Comparison of ENCODE assay signal across 20 cellular contexts in genomic region chr7:6571160-6571779, GRCh38. TPM values are rescaled to one million over a fixed set of nuclear protein-coding genes. Genes with fewer than 3 reads are reported as not detected.
A peak's percentile ranks its signal among the peaks of the same experiment; 100 is the strongest.
DNase-seq lines count a peak whose midpoint lies in the region; ATAC-seq lines count a peak whose summit lies in the region.
"Had no signal": no experiment of that assay in that cellular context is flagged by ENCODE, and none has a peak within 500 bp of the region (broad histone marks: within the 10 kb centered on the region; RNA-seq: fewer than 3 reads in every experiment).

No MANE protein-coding gene starts in this region.

- no peak for DNase-seq in activated naive CD4-positive, alpha-beta T cell treated with anti-CD3 and anti-CD28 coated beads, Interleukin-2, amount 50 U/mL, for 72 hours (ENCODE audit: low spot score in 2 of 2)
- no peak for DNase-seq in activated naive CD4-positive, alpha-beta T cell treated with anti-CD3 and anti-CD28 coated beads, Interleukin-2, amount 50 U/mL, for 16 hours
- DNase-seq in HCEC 1CT (peak; percentile 3), C1 segment of cervical spinal cord (lab: John Stamatoyannopoulos, UW) (no peak), NCI-H1436 treated with DMSO at 0.1 percent for 48 hours (lab: John Stamatoyannopoulos, UW) (no peak)
- DNase-seq in stimulated activated naive CD8-positive, alpha-beta T cell treated with anti-CD3 and anti-CD28 coated beads, Interleukin-15, amount 100 ng/mL, for 72 hours, result no peak
- DNase-seq: amniotic stem cell; central memory CD4-positive, alpha-beta T cell; COR-L47; lower lobe of right lung; NCI-H1694 treated with DMSO at 0.1 percent for 48 hours; NCI-H446 treated with DMSO at 0.1 percent for 48 hours; nucleus accumbens; SIG-M5; stimulated activated CD4-positive, alpha-beta T cell treated with anti-CD3 and anti-CD28 coated beads, Interleukin-15, amount 100 ng/mL, for 24 hours; stimulated activated naive CD4-positive, alpha-beta T cell had no signal

- no peaks in the 10 kb centered on the region for H3K9me3 Mint-ChIP-seq in activated naive CD4-positive, alpha-beta T cell treated with anti-CD3 and anti-CD28 coated beads, Interleukin-2, amount 50 U/mL, for 72 hours
- no peaks in the 10 kb centered on the region for H3K9me3 Mint-ChIP-seq in activated T-helper 17 cell treated with anti-CD3 and anti-CD28 coated beads, Interleukin-2, amount 50 U/mL, for 72 hours
- no peaks in the 10 kb centered on the region for H3K9me3 Mint-ChIP-seq in stimulated activated naive CD8-positive, alpha-beta T cell treated with anti-CD3 and anti-CD28 coated beads, Interleukin-15, amount 100 ng/mL, for 72 hours
- H3K9me3 Mint-ChIP-seq: T-helper 1 cell treated with Interleukin-12 subunit alpha and Interleukin-12 subunit beta and Interleukin-4 antibody, amounts not matched to agents 30 μg/mL and 1 μg/mL, for 36 hours had no signal

- H3K27me3 Mint-ChIP-seq in activated T-helper 17 cell treated with anti-CD3 and anti-CD28 coated beads, Interleukin-2, amount 50 U/mL, for 72 hours, result peaks cover 4% of the 10 kb centered on the region
- H3K27me3 Mint-ChIP-seq in stimulated activated naive CD8-positive, alpha-beta T cell treated with anti-CD3 and anti-CD28 coated beads, Interleukin-15, amount 100 ng/mL, for 72 hours, result no peaks in the 10 kb centered on the region

- H3K36me3 Mint-ChIP-seq in activated naive CD4-positive, alpha-beta T cell treated with anti-CD3 and anti-CD28 coated beads, Interleukin-2, amount 50 U/mL, for 72 hours, result no peaks in the 10 kb centered on the region
- H3K36me3 Mint-ChIP-seq in activated T-helper 17 cell treated with anti-CD3 and anti-CD28 coated beads, Interleukin-2, amount 50 U/mL, for 72 hours (ENCODE audit: low read depth), result no peaks in the 10 kb centered on the region

- no peak overlapping the region for H3K27ac Mint-ChIP-seq in activated naive CD4-positive, alpha-beta T cell treated with anti-CD3 and anti-CD28 coated beads, Interleukin-2, amount 50 U/mL, for 72 hours
- no peak overlapping the region for H3K27ac Mint-ChIP-seq in activated T-helper 17 cell treated with anti-CD3 and anti-CD28 coated beads, Interleukin-2, amount 50 U/mL, for 72 hours
- H3K27ac Mint-ChIP-seq in stimulated activated naive CD8-positive, alpha-beta T cell treated with anti-CD3 and anti-CD28 coated beads, Interleukin-15, amount 100 ng/mL, for 72 hours, result no peak overlapping the region
- H3K27ac Mint-ChIP-seq: T-helper 1 cell treated with Interleukin-12 subunit alpha and Interleukin-12 subunit beta and Interleukin-4 antibody, amounts not matched to agents 30 μg/mL and 1 μg/mL, for 36 hours had no signal

- no peaks in the 10 kb centered on the region for H3K4me1 Mint-ChIP-seq in activated T-helper 17 cell treated with anti-CD3 and anti-CD28 coated beads, Interleukin-2, amount 50 U/mL, for 72 hours
- H3K4me1 Mint-ChIP-seq in stimulated activated naive CD8-positive, alpha-beta T cell treated with anti-CD3 and anti-CD28 coated beads, Interleukin-15, amount 100 ng/mL, for 72 hours, result peaks cover 1% of the 10 kb centered on the region

- no peak overlapping the region for H3K4me3 Mint-ChIP-seq in activated T-helper 17 cell treated with anti-CD3 and anti-CD28 coated beads, Interleukin-2, amount 50 U/mL, for 72 hours
- H3K4me3 Mint-ChIP-seq in stimulated activated naive CD8-positive, alpha-beta T cell treated with anti-CD3 and anti-CD28 coated beads, Interleukin-15, amount 100 ng/mL, for 72 hours, result no peak overlapping the region
- H3K4me3 Mint-ChIP-seq: T-helper 1 cell treated with Interleukin-12 subunit alpha and Interleukin-12 subunit beta and Interleukin-4 antibody, amounts not matched to agents 30 μg/mL and 1 μg/mL, for 36 hours had no signal

- peak; percentile 59 to 84 for ATAC-seq in activated naive CD4-positive, alpha-beta T cell treated with anti-CD3 and anti-CD28 coated beads, Interleukin-2, amount 50 U/mL, for 72 hours
- ATAC-seq in activated T-helper 17 cell treated with anti-CD3 and anti-CD28 coated beads, Interleukin-2, amount 50 U/mL, for 72 hours (replicated peaks), result peak; percentile 96
- ATAC-seq in stimulated activated naive CD8-positive, alpha-beta T cell treated with anti-CD3 and anti-CD28 coated beads, Interleukin-15, amount 100 ng/mL, for 72 hours, result peak; percentile 66
- no peak for ATAC-seq in GM21825 (IDR thresholded peaks at IDR 0.05; ENCODE audit: unreplicated experiment)
- ATAC-seq: lower lobe of right lung had no signal

RNA-seq across cellular contexts. Expression of gene ZDHHC4, which starts 6.0 kb away (rescaled TPM):
- total RNA-seq in activated naive CD4-positive, alpha-beta T cell treated with anti-CD3 and anti-CD28 coated beads, Interleukin-2, amount 50 U/mL, for 72 hours, result 10 to 100 TPM; 25.7 to 40.6 TPM
- 10 to 100 TPM; 23.6 to 26.1 TPM for total RNA-seq in activated T-helper 17 cell treated with anti-CD3 and anti-CD28 coated beads, Interleukin-2, amount 50 U/mL, for 72 hours

RNA-seq across cellular contexts. Expression of gene INTS15, which starts 18.6 kb away (rescaled TPM):
- 10 to 100 TPM; 22.5 to 26.2 TPM for total RNA-seq in activated naive CD4-positive, alpha-beta T cell treated with anti-CD3 and anti-CD28 coated beads, Interleukin-2, amount 50 U/mL, for 72 hours
- total RNA-seq in activated T-helper 17 cell treated with anti-CD3 and anti-CD28 coated beads, Interleukin-2, amount 50 U/mL, for 72 hours, result 10 to 100 TPM; 19.3 to 29.0 TPM

RNA-seq across cellular contexts. Expression of gene GRID2IP, which starts 20.0 kb away (rescaled TPM):
- total RNA-seq in activated naive CD4-positive, alpha-beta T cell treated with anti-CD3 and anti-CD28 coated beads, Interleukin-2, amount 50 U/mL, for 72 hours, result under 1 TPM; 0.21 to 0.30 TPM
- total RNA-seq in activated T-helper 17 cell treated with anti-CD3 and anti-CD28 coated beads, Interleukin-2, amount 50 U/mL, for 72 hours, result under 1 TPM; 0.26 to 0.32 TPM
- total RNA-seq: tibial nerve had no signal

RNA-seq across cellular contexts. Expression of gene ZNF853, which starts 44.1 kb away (rescaled TPM):
- total RNA-seq in activated naive CD4-positive, alpha-beta T cell treated with anti-CD3 and anti-CD28 coated beads, Interleukin-2, amount 50 U/mL, for 72 hours, result 1 to 10 TPM in 1 of 2 donors, under 1 TPM in 1; 0.89 to 1.7 TPM
- under 1 TPM; 0.22 to 0.48 TPM for total RNA-seq in activated T-helper 17 cell treated with anti-CD3 and anti-CD28 coated beads, Interleukin-2, amount 50 U/mL, for 72 hours
